In genomic region chr11:65504671-65505433, GRCh38 we compare ENCODE assay signal across 1 cellular context.
TF ChIP-seq lines count a peak whose summit lies in the region.

No MANE protein-coding gene starts in this region.

TF ChIP-seq in K562, 482 proteins besides CTCF, POLR2A, EP300 and RAD21 (continued from another document and continues in another):
- TF ChIP-seq PML (IDR thresholded peaks at IDR 0.05; ENCODE audit: low read length) (peak; percentile 13), HMGN3 (IDR thresholded peaks at IDR 0.05; ENCODE audit: borderline replicate concordance, extremely low read depth, insufficient read length, low read depth, low read length) (peak; percentile 48), POLR2AphosphoS5 (IDR thresholded peaks at IDR 0.05; ENCODE audit: control insufficient read depth, insufficient read depth, low read depth, low read length) (peak; percentile 94), ESRRB (CRISPR knock-in tag; IDR thresholded peaks at IDR 0.05; ENCODE audit: borderline replicate concordance) (peak; percentile 84; the same call in 1 of the 2 replicates), HNRNPUL1 (IDR thresholded peaks at IDR 0.05; ENCODE audit: low read length) (peak; percentile 16; the same call in 1 of the 2 replicates), POLR2G (IDR thresholded peaks at IDR 0.05; ENCODE audit: low read depth, low read length) (peak; percentile 70), ZNF830 (CRISPR knock-in tag; IDR thresholded peaks at IDR 0.05) (peak; percentile 90; the same call in 1 of the 2 replicates), LEF1 (IDR thresholded peaks at IDR 0.05) (no peak; the same call in 1 of the 2 replicates), EWSR1 (IDR thresholded peaks at IDR 0.05; ENCODE audit: borderline replicate concordance, low read depth, partially characterized antibody) (peak; percentile 37), ZNF444 (CRISPR knock-in tag; IDR thresholded peaks at IDR 0.05) (peak; percentile 64; the same call in 1 of the 2 replicates), ZNF586 (CRISPR knock-in tag; conservative IDR thresholded peaks at IDR 0.05) (no peak; the same call in none of the 2 replicates), CCNT2 (IDR thresholded peaks at IDR 0.05; ENCODE audit: borderline replicate concordance, extremely low read depth, insufficient read length, low read depth, low read length) (peak; percentile 80), ZBTB9 (CRISPR knock-in tag; IDR thresholded peaks at IDR 0.05) (peak; percentile 62), GABPB2 (CRISPR knock-in tag; conservative IDR thresholded peaks at IDR 0.05) (no peak; the same call in 1 of the 2 replicates), ZNF124 (CRISPR knock-in tag; IDR thresholded peaks at IDR 0.05) (no peak), ZNF584 (CRISPR knock-in tag; IDR thresholded peaks at IDR 0.05; ENCODE audit: low read depth) (no peak), CREB1 (IDR thresholded peaks at IDR 0.05) (no peak; the same call in 1 of the 2 replicates), CREB1 (CRISPR knock-in tag; IDR thresholded peaks at IDR 0.05) (no peak), KHSRP (IDR thresholded peaks at IDR 0.05) (peak; percentile 7; the same call in 1 of the 2 replicates), ZNF143 (CRISPR knock-in tag; IDR thresholded peaks at IDR 0.05) (0 out of 2 replicates have a peak, but pooled peaks have one; percentile 1), SMAD1 (IDR thresholded peaks at IDR 0.05; ENCODE audit: low read depth, low read length, partially characterized antibody) (peak; percentile 78), SMC3 (conservative IDR thresholded peaks at IDR 0.05; ENCODE audit: insufficient read depth, low read depth, low read length) (no peak; the same call in 1 of the 2 replicates), HMG20B (CRISPR knock-in tag; IDR thresholded peaks at IDR 0.05) (peak; percentile 75; the same call in 1 of the 2 replicates), NCOR1 (IDR thresholded peaks at IDR 0.05) (peak; percentile 39; the same call in 1 of the 2 replicates), MAZ (CRISPR knock-in tag; conservative IDR thresholded peaks at IDR 0.05 in 1 of 2, IDR thresholded peaks at IDR 0.05 in 1 of 2) (peak in 1 of 2 experiments; percentile 5; a peak in 1 of 4 replicates), PHB (CRISPR knock-in tag; IDR thresholded peaks at IDR 0.05) (peak; percentile 92; the same call in 1 of the 2 replicates), RBM39 (optimal IDR thresholded peaks at IDR 0.05; ENCODE audit: low read depth, low read length) (peak; percentile 96), ZNF324 (CRISPR knock-in tag; IDR thresholded peaks at IDR 0.05) (no peak), KLF10 (CRISPR knock-in tag; IDR thresholded peaks at IDR 0.05) (peak; percentile 17; the same call in 1 of the 2 replicates), RCOR1 (IDR thresholded peaks at IDR 0.05; ENCODE audit: borderline replicate concordance in 1 of 2, low read depth in 2 of 2, low read length in 2 of 2) (no peak), ETV6 (IDR thresholded peaks at IDR 0.05; ENCODE audit: borderline replicate concordance in 1 of 2, low read depth in 2 of 2, low read length in 1 of 2) (0 out of 4 replicates have a peak, but pooled peaks of 1 of the 2 experiments have one; percentile 15), ETV6 (CRISPR knock-in tag; IDR thresholded peaks at IDR 0.05; ENCODE audit: borderline replicate concordance) (peak; percentile 47; the same call in 1 of the 2 replicates), ZBTB17 (CRISPR knock-in tag; IDR thresholded peaks at IDR 0.05) (0 out of 2 replicates have a peak, but pooled peaks have one; percentile 6), ZFX (CRISPR knock-in tag; IDR thresholded peaks at IDR 0.05) (peak; percentile 40), BCLAF1 (IDR thresholded peaks at IDR 0.05; ENCODE audit: borderline replicate concordance in 1 of 2, control insufficient read depth in 1 of 2, low read depth in 2 of 2, low read length in 1 of 2) (peak in 1 of 2 experiments; percentile 64; a peak in 2 of 4 replicates), RBM22 (IDR thresholded peaks at IDR 0.05; ENCODE audit: low read depth, low read length, poor library complexity, severe bottlenecking) (peak; percentile 72), ZNF41 (CRISPR knock-in tag; conservative IDR thresholded peaks at IDR 0.05) (0 out of 2 replicates have a peak, but pooled peaks have one; percentile 85), ZNF551 (CRISPR knock-in tag; IDR thresholded peaks at IDR 0.05) (peak; percentile 87), KDM5B (IDR thresholded peaks at IDR 0.05; ENCODE audit: insufficient replicate concordance, low read depth, low read length) (peak; percentile 15), CHCHD3 (CRISPR knock-in tag; IDR thresholded peaks at IDR 0.05) (peak; percentile 89), THRAP3 (IDR thresholded peaks at IDR 0.05; ENCODE audit: borderline replicate concordance) (peak; percentile 11), FOSL1 (tag; conservative IDR thresholded peaks at IDR 0.05) (no peak), ZNF12 (CRISPR knock-in tag; IDR thresholded peaks at IDR 0.05) (no peak), POLR2AphosphoS2 (IDR thresholded peaks at IDR 0.05; ENCODE audit: low read length) (peak; percentile 27), NFXL1 (CRISPR knock-in tag; IDR thresholded peaks at IDR 0.05) (0 out of 2 replicates have a peak, but pooled peaks have one; percentile 27), HEY1 (CRISPR knock-in tag; IDR thresholded peaks at IDR 0.05; ENCODE audit: borderline replicate concordance) (peak; percentile 74; the same call in 1 of the 2 replicates), MXI1 (IDR thresholded peaks at IDR 0.05; ENCODE audit: low read depth, low read length) (peak; percentile 54), ZNF76 (CRISPR knock-in tag; IDR thresholded peaks at IDR 0.05; ENCODE audit: borderline replicate concordance) (no peak), NONO (IDR thresholded peaks at IDR 0.05; ENCODE audit: low read depth in 2 of 2, low read length in 1 of 2) (0 out of 4 replicates have a peak, but pooled peaks of 1 of the 2 experiments have one; percentile 36), CHAMP1 (IDR thresholded peaks at IDR 0.05) (0 out of 2 replicates have a peak, but pooled peaks have one; percentile 26)
- TF ChIP-seq, protein P1, sequence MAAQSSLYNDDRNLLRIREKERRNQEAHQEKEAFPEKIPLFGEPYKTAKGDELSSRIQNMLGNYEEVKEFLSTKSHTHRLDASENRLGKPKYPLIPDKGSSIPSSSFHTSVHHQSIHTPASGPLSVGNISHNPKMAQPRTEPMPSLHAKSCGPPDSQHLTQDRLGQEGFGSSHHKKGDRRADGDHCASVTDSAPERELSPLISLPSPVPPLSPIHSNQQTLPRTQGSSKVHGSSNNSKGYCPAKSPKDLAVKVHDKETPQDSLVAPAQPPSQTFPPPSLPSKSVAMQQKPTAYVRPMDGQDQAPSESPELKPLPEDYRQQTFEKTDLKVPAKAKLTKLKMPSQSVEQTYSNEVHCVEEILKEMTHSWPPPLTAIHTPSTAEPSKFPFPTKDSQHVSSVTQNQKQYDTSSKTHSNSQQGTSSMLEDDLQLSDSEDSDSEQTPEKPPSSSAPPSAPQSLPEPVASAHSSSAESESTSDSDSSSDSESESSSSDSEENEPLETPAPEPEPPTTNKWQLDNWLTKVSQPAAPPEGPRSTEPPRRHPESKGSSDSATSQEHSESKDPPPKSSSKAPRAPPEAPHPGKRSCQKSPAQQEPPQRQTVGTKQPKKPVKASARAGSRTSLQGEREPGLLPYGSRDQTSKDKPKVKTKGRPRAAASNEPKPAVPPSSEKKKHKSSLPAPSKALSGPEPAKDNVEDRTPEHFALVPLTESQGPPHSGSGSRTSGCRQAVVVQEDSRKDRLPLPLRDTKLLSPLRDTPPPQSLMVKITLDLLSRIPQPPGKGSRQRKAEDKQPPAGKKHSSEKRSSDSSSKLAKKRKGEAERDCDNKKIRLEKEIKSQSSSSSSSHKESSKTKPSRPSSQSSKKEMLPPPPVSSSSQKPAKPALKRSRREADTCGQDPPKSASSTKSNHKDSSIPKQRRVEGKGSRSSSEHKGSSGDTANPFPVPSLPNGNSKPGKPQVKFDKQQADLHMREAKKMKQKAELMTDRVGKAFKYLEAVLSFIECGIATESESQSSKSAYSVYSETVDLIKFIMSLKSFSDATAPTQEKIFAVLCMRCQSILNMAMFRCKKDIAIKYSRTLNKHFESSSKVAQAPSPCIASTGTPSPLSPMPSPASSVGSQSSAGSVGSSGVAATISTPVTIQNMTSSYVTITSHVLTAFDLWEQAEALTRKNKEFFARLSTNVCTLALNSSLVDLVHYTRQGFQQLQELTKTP (IDR thresholded peaks at IDR 0.05; ENCODE audit: low read depth in 1 of 2, partially characterized antibody in 2 of 2) = peak in 1 of 2 experiments; percentile 20
- TF ChIP-seq, protein P2, sequence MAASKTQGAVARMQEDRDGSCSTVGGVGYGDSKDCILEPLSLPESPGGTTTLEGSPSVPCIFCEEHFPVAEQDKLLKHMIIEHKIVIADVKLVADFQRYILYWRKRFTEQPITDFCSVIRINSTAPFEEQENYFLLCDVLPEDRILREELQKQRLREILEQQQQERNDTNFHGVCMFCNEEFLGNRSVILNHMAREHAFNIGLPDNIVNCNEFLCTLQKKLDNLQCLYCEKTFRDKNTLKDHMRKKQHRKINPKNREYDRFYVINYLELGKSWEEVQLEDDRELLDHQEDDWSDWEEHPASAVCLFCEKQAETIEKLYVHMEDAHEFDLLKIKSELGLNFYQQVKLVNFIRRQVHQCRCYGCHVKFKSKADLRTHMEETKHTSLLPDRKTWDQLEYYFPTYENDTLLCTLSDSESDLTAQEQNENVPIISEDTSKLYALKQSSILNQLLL (CRISPR knock-in tag; IDR thresholded peaks at IDR 0.05; ENCODE audit: borderline replicate concordance) = no peak
- TF ChIP-seq, protein P3, sequence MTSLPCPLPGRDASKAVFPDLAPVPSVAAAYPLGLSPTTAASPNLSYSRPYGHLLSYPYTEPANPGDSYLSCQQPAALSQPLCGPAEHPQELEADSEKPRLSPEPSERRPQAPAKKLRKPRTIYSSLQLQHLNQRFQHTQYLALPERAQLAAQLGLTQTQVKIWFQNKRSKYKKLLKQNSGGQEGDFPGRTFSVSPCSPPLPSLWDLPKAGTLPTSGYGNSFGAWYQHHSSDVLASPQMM (CRISPR knock-in tag; IDR thresholded peaks at IDR 0.05) = peak; percentile 61; the same call in 1 of the 2 replicates
- TF ChIP-seq, protein P4, sequence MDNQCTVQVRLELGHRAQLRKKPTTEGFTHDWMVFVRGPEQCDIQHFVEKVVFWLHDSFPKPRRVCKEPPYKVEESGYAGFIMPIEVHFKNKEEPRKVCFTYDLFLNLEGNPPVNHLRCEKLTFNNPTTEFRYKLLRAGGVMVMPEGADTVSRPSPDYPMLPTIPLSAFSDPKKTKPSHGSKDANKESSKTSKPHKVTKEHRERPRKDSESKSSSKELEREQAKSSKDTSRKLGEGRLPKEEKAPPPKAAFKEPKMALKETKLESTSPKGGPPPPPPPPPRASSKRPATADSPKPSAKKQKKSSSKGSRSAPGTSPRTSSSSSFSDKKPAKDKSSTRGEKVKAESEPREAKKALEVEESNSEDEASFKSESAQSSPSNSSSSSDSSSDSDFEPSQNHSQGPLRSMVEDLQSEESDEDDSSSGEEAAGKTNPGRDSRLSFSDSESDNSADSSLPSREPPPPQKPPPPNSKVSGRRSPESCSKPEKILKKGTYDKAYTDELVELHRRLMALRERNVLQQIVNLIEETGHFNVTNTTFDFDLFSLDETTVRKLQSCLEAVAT (IDR thresholded peaks at IDR 0.05) = peak; percentile 2 to 89
- TF ChIP-seq, protein P5, sequence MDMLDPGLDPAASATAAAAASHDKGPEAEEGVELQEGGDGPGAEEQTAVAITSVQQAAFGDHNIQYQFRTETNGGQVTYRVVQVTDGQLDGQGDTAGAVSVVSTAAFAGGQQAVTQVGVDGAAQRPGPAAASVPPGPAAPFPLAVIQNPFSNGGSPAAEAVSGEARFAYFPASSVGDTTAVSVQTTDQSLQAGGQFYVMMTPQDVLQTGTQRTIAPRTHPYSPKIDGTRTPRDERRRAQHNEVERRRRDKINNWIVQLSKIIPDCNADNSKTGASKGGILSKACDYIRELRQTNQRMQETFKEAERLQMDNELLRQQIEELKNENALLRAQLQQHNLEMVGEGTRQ (CRISPR knock-in tag; IDR thresholded peaks at IDR 0.05) = no peak
